Comparison of ENCODE assay signal across 1 cellular context in the genomic region with DNA sequence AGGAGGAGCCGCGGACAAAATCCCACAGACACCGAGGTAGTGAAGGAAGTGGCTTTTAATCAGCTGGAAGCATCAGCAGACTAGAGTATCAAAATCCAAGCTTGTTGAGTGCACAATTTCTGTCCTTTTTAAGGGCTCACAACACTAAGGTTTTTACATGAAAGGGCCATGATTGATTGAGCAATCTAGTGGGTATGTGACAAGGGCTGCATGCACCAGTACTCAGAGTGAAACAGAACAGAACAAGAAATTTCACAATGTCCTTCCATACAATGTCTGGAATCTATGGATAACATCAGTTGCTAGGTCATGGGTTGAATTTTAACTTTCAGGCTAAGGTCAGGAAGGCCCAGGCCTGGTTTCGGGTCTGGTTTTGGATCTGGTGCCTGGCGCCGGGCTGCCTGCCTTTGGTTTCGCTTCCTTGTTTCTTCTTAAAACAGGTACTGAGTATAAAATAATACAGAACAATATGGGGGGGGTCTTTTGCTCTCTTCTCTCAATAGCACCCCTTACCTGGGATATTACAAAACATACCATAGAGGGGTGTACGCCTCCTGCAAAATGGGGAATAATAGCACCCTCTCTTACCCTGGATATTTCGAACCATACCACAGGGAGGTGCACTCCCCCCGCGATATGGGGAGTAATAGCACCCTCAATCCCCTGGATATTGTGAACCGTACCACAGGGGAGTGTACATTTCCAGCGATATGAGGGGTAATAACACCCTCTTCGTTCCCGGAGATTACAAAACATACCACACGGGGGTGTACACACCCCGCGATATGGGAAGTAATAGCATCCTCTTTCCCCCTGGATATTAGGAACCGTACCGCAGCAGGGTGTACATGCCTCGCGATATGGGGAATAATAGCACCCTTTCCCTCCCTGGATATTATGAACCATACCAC.
A peak's percentile ranks its signal among the peaks of the same experiment; 100 is the strongest.
TF ChIP-seq lines count a peak whose summit lies in the region.
"Not testable (repeated sequence)": the region's sequence is repeated elsewhere in the genome, so short reads cannot be mapped to it uniquely, and the experiment has no call there.

No MANE protein-coding gene starts in this region.

TF ChIP-seq in HepG2, 621 proteins besides CTCF, POLR2A, EP300 and RAD21:
- peak; percentile 86 for TF ChIP-seq CEBPB (IDR thresholded peaks at IDR 0.05; ENCODE audit: borderline replicate concordance, low read depth, low read length)
- TF ChIP-seq ZNF12 (CRISPR knock-in tag; IDR thresholded peaks at IDR 0.05): peak; percentile 90
- TF ChIP-seq CEBPG (CRISPR knock-in tag; IDR thresholded peaks at IDR 0.05): peak; percentile 85
- TF ChIP-seq ZFX (CRISPR knock-in tag; IDR thresholded peaks at IDR 0.05; ENCODE audit: low read depth): 0 out of 2 replicates have a peak, but pooled peaks have one; percentile 17
- TF ChIP-seq, protein P1, sequence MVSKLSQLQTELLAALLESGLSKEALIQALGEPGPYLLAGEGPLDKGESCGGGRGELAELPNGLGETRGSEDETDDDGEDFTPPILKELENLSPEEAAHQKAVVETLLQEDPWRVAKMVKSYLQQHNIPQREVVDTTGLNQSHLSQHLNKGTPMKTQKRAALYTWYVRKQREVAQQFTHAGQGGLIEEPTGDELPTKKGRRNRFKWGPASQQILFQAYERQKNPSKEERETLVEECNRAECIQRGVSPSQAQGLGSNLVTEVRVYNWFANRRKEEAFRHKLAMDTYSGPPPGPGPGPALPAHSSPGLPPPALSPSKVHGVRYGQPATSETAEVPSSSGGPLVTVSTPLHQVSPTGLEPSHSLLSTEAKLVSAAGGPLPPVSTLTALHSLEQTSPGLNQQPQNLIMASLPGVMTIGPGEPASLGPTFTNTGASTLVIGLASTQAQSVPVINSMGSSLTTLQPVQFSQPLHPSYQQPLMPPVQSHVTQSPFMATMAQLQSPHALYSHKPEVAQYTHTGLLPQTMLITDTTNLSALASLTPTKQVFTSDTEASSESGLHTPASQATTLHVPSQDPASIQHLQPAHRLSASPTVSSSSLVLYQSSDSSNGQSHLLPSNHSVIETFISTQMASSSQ (IDR thresholded peaks at IDR 0.05; ENCODE audit: low read depth): not testable (repeated sequence)
- TF ChIP-seq, protein P1 (CRISPR knock-in tag; IDR thresholded peaks at IDR 0.05; ENCODE audit: borderline replicate concordance): peak; percentile 36; the same call in 1 of the 2 replicates
